8 cellular contexts compared by ENCODE assay signal in genomic region chr1:147273409-147274307, GRCh38. TPM values are rescaled to one million over a fixed set of nuclear protein-coding genes. Genes with fewer than 3 reads are reported as not detected.
A peak's percentile ranks its signal among the peaks of the same experiment; 100 is the strongest.
DNase-seq lines count a peak whose midpoint lies in the region; ATAC-seq, FAIRE-seq and TF ChIP-seq lines count a peak whose summit lies in the region.

No MANE protein-coding gene starts in this region.

- H3K27ac ChIP-seq in A549 = peak overlapping the region in 1 of 2 experiments; percentile 36; a peak in 2 of 6 replicates
- peak overlapping the region; percentile 70 for H3K27ac ChIP-seq in SK-N-MC

- peaks cover 46% of the 10 kb centered on the region for H3K36me3 ChIP-seq in SK-N-MC (ENCODE audit: insufficient read depth, low read length)

- no peak for TF ChIP-seq EP300 in A549 (IDR thresholded peaks at IDR 0.05)

- peak; percentile 58 to 64 for TF ChIP-seq RAD21 in A549 (conservative IDR thresholded peaks at IDR 0.05 in 1 of 2, IDR thresholded peaks at IDR 0.05 in 1 of 2)

- whole genome bisulfite sequencing in A549 (ENCODE audit: missing lambda C conversion rate) = 35% methylated on average over 5 of the region's 5 CpGs

- H3K4me2 ChIP-seq in A549 = peak overlapping the region; percentile 46

- TF ChIP-seq POLR2A in A549 (IDR thresholded peaks at IDR 0.05; ENCODE audit: low read length) = no peak

- DNase-seq in A549 (ENCODE audit: low read depth in 1 of 2, low spot score in 1 of 2) (peak; percentile 59 to 61), G401 (ENCODE audit: low spot score) (peak; percentile 69), MV-4-11 (lab: John Stamatoyannopoulos, UW) (peak; percentile 43), SK-N-MC (ENCODE audit: low read depth, low spot score) (peak; percentile 62), epithelial cell of esophagus (ENCODE audit: low read depth) (peak; percentile 78), mucosa of gallbladder (ENCODE audit: low spot score) (peak; percentile 19), GF-D8 (lab: John Stamatoyannopoulos, UW) (no peak)

- peak; percentile 18 for FAIRE-seq in A549 (lab: Jason Lieb, UNC)

- H3K9ac ChIP-seq in SK-N-MC (ENCODE audit: insufficient read length) = peak overlapping the region; percentile 48

- H3K9me3 ChIP-seq in A549 (no peaks in the 10 kb centered on the region), SK-N-MC (ENCODE audit: low read depth, low read length) (no peaks in the 10 kb centered on the region)

- in situ Hi-C loops in G401 (cut with HindIII; ENCODE audit: low sequenced_read_pairs) = loop anchor here (10.0 kb wide), 1 partner anchor 81 kb away; no protein-coding TSS in a partner anchor

- ATAC-seq in A549 (peak; percentile 72 to 75), GM21786 (IDR thresholded peaks at IDR 0.05; ENCODE audit: unreplicated experiment) (no peak)

- POLR2A ChIA-PET in A549 (lab: Yijun Ruan, JAX) = no interaction called here

- H3K4me1 ChIP-seq in A549 = peaks cover 13% of the 10 kb centered on the region

- TF ChIP-seq CTCF in A549 (IDR thresholded peaks at IDR 0.05) (peak; percentile 60), epithelial cell of esophagus (IDR thresholded peaks at IDR 0.05; ENCODE audit: insufficient read depth, low read depth, low read length, missing control alignments) (peak; percentile 33)

- CTCF ChIA-PET in A549 (lab: Yijun Ruan, JAX) = interaction anchor here (1.0 to 5.1 kb wide), 13 partner anchors 14 to 619 kb away, joined by 3 to 24 read pairs (median 4); partner anchors contain the start of gene CHD1L

- no peak overlapping the region for H3K4me3 ChIP-seq in A549
- peak overlapping the region; percentile 49 for H3K4me3 ChIP-seq in SK-N-MC
- H3K4me3 ChIP-seq in epithelial cell of esophagus (ENCODE audit: low read length) = no peak overlapping the region

TF ChIP-seq in A549, 52 proteins besides CTCF, POLR2A, EP300 and RAD21:
- TF ChIP-seq FOSL2 (IDR thresholded peaks at IDR 0.05) = 0 out of 2 replicates have a peak, but pooled peaks have one; percentile 14
- TF ChIP-seq FOSL2 (CRISPR knock-in tag; IDR thresholded peaks at IDR 0.05) = peak; percentile 90
- no peak for TF ChIP-seq NFE2L2 (conservative IDR thresholded peaks at IDR 0.05; ENCODE audit: low read length)
- no peak for TF ChIP-seq HDAC2 (IDR thresholded peaks at IDR 0.05)
- TF ChIP-seq ZC3H11A (IDR thresholded peaks at IDR 0.05) = no peak

RNA-seq across cellular contexts. Expression of gene CHD1L, which starts 31.2 kb away (rescaled TPM):
- polyA plus RNA-seq in A549 (2011; rRNA removed) (48.4 and 61.2 TPM in 2 replicates), A549 (2017; fragmentation: RNase III; extraction: RNeasy Plus Mini Kit Qiagen cat#74134 plus additional on column Dnase treatment) (36.7 to 40.1 TPM (median 37.0 TPM) in 3 replicates)
- 19.9 and 21.4 TPM in 2 replicates for polyA plus RNA-seq in A549 (2012; cell fraction: cytosol; rRNA removed)
- polyA plus RNA-seq in A549 (2012; cell fraction: nucleus; rRNA removed) = 14.8 and 22.2 TPM in 2 replicates
- polyA minus RNA-seq in A549 (2011; rRNA and poly(A)+ RNA removed) = 19.7 and 20.6 TPM in 2 replicates
- 64.8 and 76.5 TPM in 2 replicates for total RNA-seq in G401 (2014; rRNA removed; shearing (Covaris generic))
- total RNA-seq in mucosa of gallbladder = 32.6 TPM

RNA-seq across cellular contexts. Expression of gene FMO5, which starts 48.5 kb away (rescaled TPM):
- polyA plus RNA-seq in A549 (2011; rRNA removed) (3.4 and 3.8 TPM in 2 replicates), A549 (2017; fragmentation: RNase III; extraction: RNeasy Plus Mini Kit Qiagen cat#74134 plus additional on column Dnase treatment) (0.25 to 0.50 TPM (median 0.37 TPM) in 3 replicates)
- polyA plus RNA-seq in A549 (2012; cell fraction: cytosol; rRNA removed) = 0.08 TPM in 2 replicates
- polyA plus RNA-seq in A549 (2012; cell fraction: nucleus; rRNA removed) = 0.10 and 0.13 TPM in 2 replicates
- polyA minus RNA-seq in A549 (2011; rRNA and poly(A)+ RNA removed) = 1.1 TPM in 2 replicates
- 0.24 and 1.2 TPM in 2 replicates for total RNA-seq in G401 (2014; rRNA removed; shearing (Covaris generic))
- 52.9 TPM for total RNA-seq in mucosa of gallbladder

Comparison
In these comparisons a context has a peak if more than half of its experiments do, and no peak if none do; other contexts are left out.
1. RNA of gene FMO5, which starts 48.5 kb away (total RNA-seq): 52.9 TPM in mucosa of gallbladder (single experiment); 0.24 to 1.2 TPM in G401; every median in the first group is over 10 times any median in the second.